In the genomic region with DNA sequence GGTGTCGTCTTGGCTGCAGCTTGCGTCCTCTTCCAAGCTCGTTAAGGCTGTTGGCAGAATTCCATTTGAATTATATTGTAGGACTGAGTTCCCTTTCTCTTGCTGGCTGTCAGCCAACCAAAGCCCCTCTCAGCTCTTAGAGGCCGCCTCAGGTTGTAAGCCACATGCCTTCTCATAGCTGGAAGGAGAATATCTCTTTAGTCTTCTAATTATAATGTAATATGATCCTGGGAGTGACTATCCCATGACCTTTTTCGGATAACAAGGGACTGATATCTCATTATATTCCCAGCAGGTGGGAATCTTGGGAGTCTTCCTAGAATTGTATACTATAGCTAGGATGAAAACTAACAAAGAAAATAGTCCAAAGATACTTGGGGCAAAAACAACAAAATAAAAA, we compare ENCODE assay signal across 1 cellular context.
TF ChIP-seq lines count a peak whose summit lies in the region.

No MANE protein-coding gene starts in this region.

TF ChIP-seq in HEK293, 187 proteins besides CTCF, POLR2A, EP300 and RAD21 (continued from another document):
- TF ChIP-seq, protein P1, sequence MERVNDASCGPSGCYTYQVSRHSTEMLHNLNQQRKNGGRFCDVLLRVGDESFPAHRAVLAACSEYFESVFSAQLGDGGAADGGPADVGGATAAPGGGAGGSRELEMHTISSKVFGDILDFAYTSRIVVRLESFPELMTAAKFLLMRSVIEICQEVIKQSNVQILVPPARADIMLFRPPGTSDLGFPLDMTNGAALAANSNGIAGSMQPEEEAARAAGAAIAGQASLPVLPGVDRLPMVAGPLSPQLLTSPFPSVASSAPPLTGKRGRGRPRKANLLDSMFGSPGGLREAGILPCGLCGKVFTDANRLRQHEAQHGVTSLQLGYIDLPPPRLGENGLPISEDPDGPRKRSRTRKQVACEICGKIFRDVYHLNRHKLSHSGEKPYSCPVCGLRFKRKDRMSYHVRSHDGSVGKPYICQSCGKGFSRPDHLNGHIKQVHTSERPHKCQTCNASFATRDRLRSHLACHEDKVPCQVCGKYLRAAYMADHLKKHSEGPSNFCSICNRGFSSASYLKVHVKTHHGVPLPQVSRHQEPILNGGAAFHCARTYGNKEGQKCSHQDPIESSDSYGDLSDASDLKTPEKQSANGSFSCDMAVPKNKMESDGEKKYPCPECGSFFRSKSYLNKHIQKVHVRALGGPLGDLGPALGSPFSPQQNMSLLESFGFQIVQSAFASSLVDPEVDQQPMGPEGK (tag by site-specific recombination; IDR thresholded peaks at IDR 0.05): no peak
- TF ChIP-seq ZNF184 (tag by site-specific recombination; IDR thresholded peaks at IDR 0.05) (no peak), ZNF624 (tag by site-specific recombination; IDR thresholded peaks at IDR 0.05) (no peak), ZNF600 (tag by site-specific recombination; IDR thresholded peaks at IDR 0.05) (no peak), ZNF561 (tag by site-specific recombination; IDR thresholded peaks at IDR 0.05; ENCODE audit: borderline replicate concordance) (0 out of 2 replicates have a peak, but pooled peaks have one; percentile 47), RBAK (tag by site-specific recombination; IDR thresholded peaks at IDR 0.05) (no peak), MEIS1 (CRISPR knock-in tag; IDR thresholded peaks at IDR 0.05; ENCODE audit: borderline replicate concordance) (no peak), ZNF701 (tag by site-specific recombination; IDR thresholded peaks at IDR 0.05) (no peak), ZNF416 (tag by site-specific recombination; IDR thresholded peaks at IDR 0.05) (no peak), KLF9 (tag by site-specific recombination; IDR thresholded peaks at IDR 0.05; ENCODE audit: low read depth) (no peak), REPIN1 (tag by site-specific recombination; IDR thresholded peaks at IDR 0.05; ENCODE audit: low read depth) (no peak), MYNN (tag by site-specific recombination; IDR thresholded peaks at IDR 0.05; ENCODE audit: borderline replicate concordance) (no peak), ZNF626 (tag by site-specific recombination; IDR thresholded peaks at IDR 0.05) (no peak), ZNF658 (tag by site-specific recombination; IDR thresholded peaks at IDR 0.05) (no peak), ZNF214 (tag by site-specific recombination; IDR thresholded peaks at IDR 0.05; ENCODE audit: borderline replicate concordance) (no peak), GLI4 (tag by site-specific recombination; IDR thresholded peaks at IDR 0.05) (no peak), ZNF514 (tag by site-specific recombination; IDR thresholded peaks at IDR 0.05) (no peak), ZNF560 (tag by site-specific recombination; IDR thresholded peaks at IDR 0.05; ENCODE audit: borderline replicate concordance) (no peak), YY1 (tag by site-specific recombination; IDR thresholded peaks at IDR 0.05) (no peak)
- TF ChIP-seq, protein P2, sequence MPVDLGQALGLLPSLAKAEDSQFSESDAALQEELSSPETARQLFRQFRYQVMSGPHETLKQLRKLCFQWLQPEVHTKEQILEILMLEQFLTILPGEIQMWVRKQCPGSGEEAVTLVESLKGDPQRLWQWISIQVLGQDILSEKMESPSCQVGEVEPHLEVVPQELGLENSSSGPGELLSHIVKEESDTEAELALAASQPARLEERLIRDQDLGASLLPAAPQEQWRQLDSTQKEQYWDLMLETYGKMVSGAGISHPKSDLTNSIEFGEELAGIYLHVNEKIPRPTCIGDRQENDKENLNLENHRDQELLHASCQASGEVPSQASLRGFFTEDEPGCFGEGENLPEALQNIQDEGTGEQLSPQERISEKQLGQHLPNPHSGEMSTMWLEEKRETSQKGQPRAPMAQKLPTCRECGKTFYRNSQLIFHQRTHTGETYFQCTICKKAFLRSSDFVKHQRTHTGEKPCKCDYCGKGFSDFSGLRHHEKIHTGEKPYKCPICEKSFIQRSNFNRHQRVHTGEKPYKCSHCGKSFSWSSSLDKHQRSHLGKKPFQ (tag by site-specific recombination; IDR thresholded peaks at IDR 0.05): no peak
- TF ChIP-seq, protein P3, sequence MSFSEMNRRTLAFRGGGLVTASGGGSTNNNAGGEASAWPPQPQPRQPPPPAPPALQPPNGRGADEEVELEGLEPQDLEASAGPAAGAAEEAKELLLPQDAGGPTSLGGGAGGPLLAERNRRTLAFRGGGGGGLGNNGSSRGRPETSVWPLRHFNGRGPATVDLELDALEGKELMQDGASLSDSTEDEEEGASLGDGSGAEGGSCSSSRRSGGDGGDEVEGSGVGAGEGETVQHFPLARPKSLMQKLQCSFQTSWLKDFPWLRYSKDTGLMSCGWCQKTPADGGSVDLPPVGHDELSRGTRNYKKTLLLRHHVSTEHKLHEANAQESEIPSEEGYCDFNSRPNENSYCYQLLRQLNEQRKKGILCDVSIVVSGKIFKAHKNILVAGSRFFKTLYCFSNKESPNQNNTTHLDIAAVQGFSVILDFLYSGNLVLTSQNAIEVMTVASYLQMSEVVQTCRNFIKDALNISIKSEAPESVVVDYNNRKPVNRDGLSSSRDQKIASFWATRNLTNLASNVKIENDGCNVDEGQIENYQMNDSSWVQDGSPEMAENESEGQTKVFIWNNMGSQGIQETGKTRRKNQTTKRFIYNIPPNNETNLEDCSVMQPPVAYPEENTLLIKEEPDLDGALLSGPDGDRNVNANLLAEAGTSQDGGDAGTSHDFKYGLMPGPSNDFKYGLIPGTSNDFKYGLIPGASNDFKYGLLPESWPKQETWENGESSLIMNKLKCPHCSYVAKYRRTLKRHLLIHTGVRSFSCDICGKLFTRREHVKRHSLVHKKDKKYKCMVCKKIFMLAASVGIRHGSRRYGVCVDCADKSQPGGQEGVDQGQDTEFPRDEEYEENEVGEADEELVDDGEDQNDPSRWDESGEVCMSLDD (tag by site-specific recombination; IDR thresholded peaks at IDR 0.05): no peak
- TF ChIP-seq, protein P4, sequence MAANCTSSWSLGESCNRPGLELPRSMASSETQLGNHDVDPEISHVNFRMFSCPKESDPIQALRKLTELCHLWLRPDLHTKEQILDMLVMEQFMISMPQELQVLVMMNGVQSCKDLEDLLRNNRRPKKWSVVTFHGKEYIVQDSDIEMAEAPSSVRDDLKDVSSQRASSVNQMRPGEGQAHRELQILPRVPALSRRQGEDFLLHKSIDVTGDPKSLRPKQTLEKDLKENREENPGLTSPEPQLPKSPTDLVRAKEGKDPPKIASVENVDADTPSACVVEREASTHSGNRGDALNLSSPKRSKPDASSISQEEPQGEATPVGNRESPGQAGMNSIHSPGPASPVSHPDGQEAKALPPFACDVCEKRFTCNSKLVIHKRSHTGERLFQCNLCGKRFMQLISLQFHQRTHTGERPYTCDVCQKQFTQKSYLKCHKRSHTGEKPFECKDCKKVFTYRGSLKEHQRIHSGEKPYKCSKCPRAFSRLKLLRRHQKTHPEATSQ (tag by site-specific recombination; IDR thresholded peaks at IDR 0.05): no peak
